Comparison of ENCODE assay signal across 16 cellular contexts in the genomic region with DNA sequence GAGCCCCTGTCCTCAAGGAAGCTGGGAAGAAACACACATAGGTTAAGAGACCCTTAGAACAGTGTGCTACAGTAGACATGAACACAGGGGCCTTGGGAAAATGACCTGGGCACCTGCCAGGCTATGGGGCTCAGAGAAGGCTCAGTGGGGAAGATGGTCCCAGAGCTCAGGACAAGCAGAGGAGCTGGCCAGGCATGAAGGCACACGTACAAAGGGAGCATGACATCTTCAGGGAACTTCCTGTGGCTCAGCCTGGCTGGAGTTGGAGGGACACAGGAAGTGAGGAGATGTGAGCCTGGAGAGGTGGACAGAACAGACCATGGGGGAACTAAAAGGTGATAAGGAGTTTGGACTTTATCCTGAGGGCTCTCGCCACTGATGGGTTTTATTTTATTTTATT. TPM values are rescaled to one million over a fixed set of nuclear protein-coding genes. Genes with fewer than 3 reads are reported as not detected.
DNase-seq lines count a peak whose midpoint lies in the region; ATAC-seq, FAIRE-seq and TF ChIP-seq lines count a peak whose summit lies in the region.
"Had no signal": no experiment of that assay in that cellular context is flagged by ENCODE, and none has a peak within 500 bp of the region (broad histone marks: within the 10 kb centered on the region; RNA-seq: fewer than 3 reads in every experiment).

No MANE protein-coding gene starts in this region.

- no peak overlapping the region for H3K4me3 ChIP-seq in CD8-positive, alpha-beta T cell (ENCODE audit: low read depth, low read length)
- H3K4me3 ChIP-seq in keratinocyte (ENCODE audit: control insufficient read depth in 2 of 3, extremely low read depth in 1 of 3, insufficient read depth in 2 of 3, low read depth in 1 of 3, low read length in 3 of 3) (no peak overlapping the region), prostate gland (peak overlapping the region in 1 of 2 donors; percentile 80)

- H3K9ac ChIP-seq in keratinocyte (ENCODE audit: control insufficient read depth, extremely low read depth, insufficient read depth, low read length), result peak overlapping the region; percentile 96
- H3K9ac ChIP-seq: parathyroid adenoma had no signal

- H3K27me3 ChIP-seq in CD8-positive, alpha-beta T cell (ENCODE audit: insufficient read depth, low read length), result no peaks in the 10 kb centered on the region
- H3K27me3 ChIP-seq in keratinocyte (ENCODE audit: control insufficient read depth, extremely low read depth, insufficient read depth, low read length) (no peaks in the 10 kb centered on the region), prostate gland (replicated peaks; ENCODE audit: insufficient read depth) (no peaks in the 10 kb centered on the region)

- no peak for TF ChIP-seq POLR2A in prostate gland (IDR thresholded peaks at IDR 0.05)

- H3K27me3 Mint-ChIP-seq in CD8-positive, alpha-beta T cell (ENCODE audit: low read depth), result no peaks in the 10 kb centered on the region

- peaks cover 35% of the 10 kb centered on the region for H3K36me3 Mint-ChIP-seq in CD8-positive, alpha-beta T cell

- peak overlapping the region; percentile 75 for H3K27ac Mint-ChIP-seq in CD8-positive, alpha-beta T cell
- H3K27ac Mint-ChIP-seq: activated naive CD8-positive, alpha-beta T cell treated with anti-CD3 and anti-CD28 coated beads for 36 hours; WTC11 had no signal

- peak overlapping the region; percentile 98 for H3K4me2 ChIP-seq in keratinocyte (ENCODE audit: control insufficient read depth, extremely low read depth, insufficient read depth, low read depth, low read length)

- WGBS in prostate gland, result 60% methylated on average over 2 of the region's 2 CpGs

- FAIRE-seq in keratinocyte (lab: Jason Lieb, UNC), result no peak

- no peaks in the 10 kb centered on the region for H3K9me3 Mint-ChIP-seq in CD8-positive, alpha-beta T cell
- H3K9me3 Mint-ChIP-seq: activated naive CD8-positive, alpha-beta T cell treated with anti-CD3 and anti-CD28 coated beads for 36 hours; WTC11 had no signal

- dilution Hi-C loops in keratinocyte (cut with MboI; ENCODE audit: extremely low pct_ligation_motif_present, low sequenced_read_pairs), result no loop called here

- CTCF ChIA-PET in CD8-positive, alpha-beta T cell (lab: Charles Lee), result interaction anchor here (0.9 to 4.7 kb wide), 3 partner anchors 16 to 41 kb away, joined by 3 to 24 read pairs (median 19); partner anchors contain the start of gene KRTCAP2

- no peak for DNase-seq in CD8-positive, alpha-beta T cell
- DNase-seq in keratinocyte (ENCODE audit: low read depth, low spot score) (no peak), prostate gland (ENCODE audit: low spot score) (no peak), amniotic stem cell (lab: John Stamatoyannopoulos, UW) (no peak), GM03348 (ENCODE audit: low spot score) (no peak), iPS-NIHi11 (ENCODE audit: low spot score) (no peak)
- DNase-seq: activated CD8-positive, alpha-beta memory T cell treated with anti-CD3 and anti-CD28 coated beads, Interleukin-2, amount 50 U/mL, for 4 hours; activated naive CD8-positive, alpha-beta T cell treated with anti-CD3 and anti-CD28 coated beads for 36 hours; KBM-7; NCI-H146; NCI-H446 treated with DMSO at 0.1 percent for 48 hours; OCI-M1 had no signal

- H3K36me3 ChIP-seq in CD8-positive, alpha-beta T cell (ENCODE audit: insufficient read depth, low read length), result no peaks in the 10 kb centered on the region
- peaks cover 22 to 34% of the 10 kb centered on the region in 2 experiments for H3K36me3 ChIP-seq in keratinocyte (ENCODE audit: control insufficient read depth in 2 of 2, extremely low read depth in 1 of 2, insufficient read depth in 2 of 2, low read length in 2 of 2)
- peaks cover 5 to 15% of the 10 kb centered on the region in 2 donors for H3K36me3 ChIP-seq in prostate gland

- peaks cover 5% of the 10 kb centered on the region for H3K9me1 ChIP-seq in keratinocyte (ENCODE audit: control insufficient read depth, extremely low read depth, insufficient read depth, low read length)

- no peak for TF ChIP-seq CTCF in CD8-positive, alpha-beta T cell (IDR thresholded peaks at IDR 0.05)
- TF ChIP-seq CTCF in VCaP (conservative IDR thresholded peaks at IDR 0.05) (no peak), keratinocyte (optimal IDR thresholded peaks at IDR 0.05 in 1 of 3, IDR thresholded peaks at IDR 0.05 in 1 of 3, conservative IDR thresholded peaks at IDR 0.05 in 1 of 3; ENCODE audit: extremely low read depth in 1 of 3, insufficient read depth in 2 of 3, low read length in 3 of 3) (no peak), prostate gland (IDR thresholded peaks at IDR 0.05) (no peak)

- POLR2A ChIA-PET in CD8-positive, alpha-beta T cell (lab: Charles Lee), result no interaction called here

- no peak overlapping the region for H3K4me3 Mint-ChIP-seq in CD8-positive, alpha-beta T cell
- H3K4me3 Mint-ChIP-seq: activated naive CD8-positive, alpha-beta T cell treated with anti-CD3 and anti-CD28 coated beads for 36 hours; WTC11 had no signal

- H3K27ac ChIP-seq in CD8-positive, alpha-beta T cell (ENCODE audit: low read depth, low read length), result no peak overlapping the region
- H3K27ac ChIP-seq in VCaP (peak overlapping the region; percentile 100), keratinocyte (ENCODE audit: control insufficient read depth, insufficient read depth, low read length) (no peak overlapping the region), prostate gland (peak overlapping the region; percentile 94 to 98)
- H3K27ac ChIP-seq: parathyroid adenoma had no signal

- H2AFZ ChIP-seq in keratinocyte (ENCODE audit: control insufficient read depth, low read length), result no peak overlapping the region
- H2AFZ ChIP-seq: parathyroid adenoma had no signal

- peaks cover 45% of the 10 kb centered on the region for H3K4me1 ChIP-seq in CD8-positive, alpha-beta T cell (ENCODE audit: insufficient read depth, low read length)
- H3K4me1 ChIP-seq in keratinocyte (ENCODE audit: control insufficient read depth, extremely low read depth, insufficient read depth, low read length), result peaks cover 49% of the 10 kb centered on the region
- H3K4me1 ChIP-seq in prostate gland (replicated peaks), result peaks cover 28% of the 10 kb centered on the region

- H3K79me2 ChIP-seq in keratinocyte (ENCODE audit: control insufficient read depth, insufficient read depth, low read length), result peaks cover 41% of the 10 kb centered on the region
- H3K79me2 ChIP-seq: parathyroid adenoma had no signal

- H3K9me3 ChIP-seq in CD8-positive, alpha-beta T cell (ENCODE audit: low read length), result no peaks in the 10 kb centered on the region
- H3K9me3 ChIP-seq in keratinocyte (ENCODE audit: control insufficient read depth, low read depth, low read length), result no peaks in the 10 kb centered on the region
- no peaks in the 10 kb centered on the region for H3K9me3 ChIP-seq in prostate gland

- intact Hi-C loops in CD8-positive, alpha-beta T cell (cut with DNase I, micrococcal nuclease), result loop anchor here in 1 of 2 experiments (10.0 kb wide), 1 partner anchor 807 kb away; the partner anchor contains the start of genes AQP10 and ATP8B2
- intact Hi-C loops in prostate gland (cut with DNase I), result loop anchor here (5.0 kb wide), 1 partner anchor 35 kb away; no protein-coding TSS in a partner anchor

- peaks cover 59% of the 10 kb centered on the region for H3K4me1 Mint-ChIP-seq in CD8-positive, alpha-beta T cell (ENCODE audit: low read depth)

- H4K20me1 ChIP-seq in keratinocyte (ENCODE audit: control insufficient read depth, extremely low read depth, insufficient read depth, low read length), result no peaks in the 10 kb centered on the region

- no peak for ATAC-seq in CD8-positive, alpha-beta T cell
- ATAC-seq in GM18520 (IDR thresholded peaks at IDR 0.05; ENCODE audit: unreplicated experiment), result no peak
- ATAC-seq: WTC11 had no signal

RNA-seq across cellular contexts. Expression of gene SLC50A1, which starts 3.8 kb away (rescaled TPM):
- 10 to 100 TPM; 12.9 to 14.2 TPM for total RNA-seq in CD8-positive, alpha-beta T cell
- polyA plus RNA-seq in keratinocyte, result 54.5 to 72.2 TPM (median 55.6 TPM) in 3 replicates
- 32.6 TPM for polyA plus RNA-seq in keratinocyte (2011; ENCODE audit: low read depth)
- 47.6 and 49.9 TPM in 2 replicates for polyA plus RNA-seq in keratinocyte (2011; cell fraction: cytosol; rRNA removed)
- polyA plus RNA-seq in keratinocyte (2011; cell fraction: nucleus; rRNA removed), result 60.5 and 69.1 TPM in 2 replicates
- polyA plus RNA-seq in keratinocyte (2012; ENCODE audit: low replicate concordance), result 32.2 and 69.6 TPM in 2 replicates
- 32.1 to 59.5 TPM (median 44.3 TPM) in 3 replicates for polyA minus RNA-seq in keratinocyte
- 54.3 TPM for polyA minus RNA-seq in keratinocyte (2011; cell fraction: cytosol; rRNA and poly(A)+ RNA removed)
- polyA minus RNA-seq in keratinocyte (2011; cell fraction: nucleus; rRNA and poly(A)+ RNA removed), result 9.2 and 19.5 TPM in 2 replicates
- total RNA-seq in prostate gland, result 10 to 100 TPM; 26.6 to 48.0 TPM

RNA-seq across cellular contexts. Expression of gene EFNA1, which starts 4.2 kb away (rescaled TPM):
- total RNA-seq in CD8-positive, alpha-beta T cell, result 10 to 100 TPM in 1 of 2 experiments, 1 to 10 TPM in 1; 7.3 to 10.4 TPM
- polyA plus RNA-seq in keratinocyte, result 33.2 to 116 TPM (median 77.5 TPM) in 3 replicates
- polyA plus RNA-seq in keratinocyte (2011; ENCODE audit: low read depth), result 33.5 TPM
- 34.4 and 44.7 TPM in 2 replicates for polyA plus RNA-seq in keratinocyte (2011; cell fraction: cytosol; rRNA removed)
- 180 and 349 TPM in 2 replicates for polyA plus RNA-seq in keratinocyte (2011; cell fraction: nucleus; rRNA removed)
- polyA plus RNA-seq in keratinocyte (2012; ENCODE audit: low replicate concordance), result 22.9 and 134 TPM in 2 replicates
- polyA minus RNA-seq in keratinocyte, result 45.9 to 113 TPM (median 67.4 TPM) in 3 replicates
- polyA minus RNA-seq in keratinocyte (2011; cell fraction: cytosol; rRNA and poly(A)+ RNA removed), result 52.0 TPM
- polyA minus RNA-seq in keratinocyte (2011; cell fraction: nucleus; rRNA and poly(A)+ RNA removed), result 90.7 and 122 TPM in 2 replicates
- 100 to 1,000 TPM in 1 of 2 donors, 10 to 100 TPM in 1; 85.1 to 132 TPM for total RNA-seq in prostate gland

RNA-seq across cellular contexts. Expression of gene DPM3, which starts 8.5 kb away (rescaled TPM):
- total RNA-seq in CD8-positive, alpha-beta T cell, result 10 to 100 TPM; 15.6 to 16.7 TPM
- polyA plus RNA-seq in keratinocyte, result 29.3 to 54.9 TPM (median 32.3 TPM) in 3 replicates
- 5.5 TPM for polyA plus RNA-seq in keratinocyte (2011; ENCODE audit: low read depth)
- polyA plus RNA-seq in keratinocyte (2011; cell fraction: cytosol; rRNA removed), result 44.6 and 131 TPM in 2 replicates
- 38.4 and 63.2 TPM in 2 replicates for polyA plus RNA-seq in keratinocyte (2011; cell fraction: nucleus; rRNA removed)
- 57.3 and 108 TPM in 2 replicates for polyA plus RNA-seq in keratinocyte (2012; ENCODE audit: low replicate concordance)
- polyA minus RNA-seq in keratinocyte, result 10.1 to 39.8 TPM (median 11.9 TPM) in 3 replicates
- 46.8 TPM for polyA minus RNA-seq in keratinocyte (2011; cell fraction: cytosol; rRNA and poly(A)+ RNA removed)
- polyA minus RNA-seq in keratinocyte (2011; cell fraction: nucleus; rRNA and poly(A)+ RNA removed), result 4.3 and 8.0 TPM in 2 replicates
- 10 to 100 TPM; 93.6 to 97.0 TPM for total RNA-seq in prostate gland

RNA-seq across cellular contexts. Expression of gene KRTCAP2, which starts 41.3 kb away (rescaled TPM):
- 10 to 100 TPM; 58.9 to 71.2 TPM for total RNA-seq in CD8-positive, alpha-beta T cell
- polyA plus RNA-seq in keratinocyte, result 99.1 to 183 TPM (median 127 TPM) in 3 replicates
- polyA plus RNA-seq in keratinocyte (2011; ENCODE audit: low read depth), result 30.8 TPM
- 176 and 199 TPM in 2 replicates for polyA plus RNA-seq in keratinocyte (2011; cell fraction: cytosol; rRNA removed)
- 136 and 150 TPM in 2 replicates for polyA plus RNA-seq in keratinocyte (2011; cell fraction: nucleus; rRNA removed)
- polyA plus RNA-seq in keratinocyte (2012; ENCODE audit: low replicate concordance), result 216 and 229 TPM in 2 replicates
- 140 to 403 TPM (median 203 TPM) in 3 replicates for polyA minus RNA-seq in keratinocyte
- polyA minus RNA-seq in keratinocyte (2011; cell fraction: cytosol; rRNA and poly(A)+ RNA removed), result 199 TPM
- 30.2 and 35.8 TPM in 2 replicates for polyA minus RNA-seq in keratinocyte (2011; cell fraction: nucleus; rRNA and poly(A)+ RNA removed)
- total RNA-seq in prostate gland, result 100 to 1,000 TPM; 111 to 236 TPM

RNA-seq across cellular contexts. Expression of gene TRIM46, which starts 41.8 kb away (rescaled TPM):
- total RNA-seq in CD8-positive, alpha-beta T cell, result 1 to 10 TPM; 1.1 TPM
- 1.6 to 4.5 TPM (median 1.7 TPM) in 3 replicates for polyA plus RNA-seq in keratinocyte
- 0.31 TPM for polyA plus RNA-seq in keratinocyte (2011; ENCODE audit: low read depth)
- 1.3 and 2.6 TPM in 2 replicates for polyA plus RNA-seq in keratinocyte (2011; cell fraction: cytosol; rRNA removed)
- 9.1 and 14.9 TPM in 2 replicates for polyA plus RNA-seq in keratinocyte (2011; cell fraction: nucleus; rRNA removed)
- polyA plus RNA-seq in keratinocyte (2012; ENCODE audit: low replicate concordance), result 0.32 and 2.1 TPM in 2 replicates
- 3.2 to 6.3 TPM (median 4.0 TPM) in 3 replicates for polyA minus RNA-seq in keratinocyte
- polyA minus RNA-seq in keratinocyte (2011; cell fraction: cytosol; rRNA and poly(A)+ RNA removed), result 4.6 TPM
- 6.1 and 8.1 TPM in 2 replicates for polyA minus RNA-seq in keratinocyte (2011; cell fraction: nucleus; rRNA and poly(A)+ RNA removed)
- 1 to 10 TPM in 1 of 2 donors, under 1 TPM in 1; 0.14 to 1.6 TPM for total RNA-seq in prostate gland

Comparison
In these comparisons a context has a peak if more than half of its experiments do, and no peak if none do; other contexts are left out.
1. H3K27ac ChIP-seq: peak in VCaP (single experiment) and prostate gland (2 of 2); none in CD8-positive, alpha-beta T cell (single experiment) and keratinocyte (single experiment).
2. RNA of gene EFNA1, which starts 4.2 kb away (total RNA-seq): 85.1 to 132 TPM in prostate gland; 7.3 to 10.4 TPM in CD8-positive, alpha-beta T cell; every median in the first group is over 4 times any median in the second.
3. RNA of gene DPM3, which starts 8.5 kb away (total RNA-seq): 93.6 to 97.0 TPM in prostate gland; 15.6 to 16.7 TPM in CD8-positive, alpha-beta T cell; every median in the first group is over 4 times any median in the second.